Comparison of ENCODE assay signal across 9 cellular contexts in the genomic region with DNA sequence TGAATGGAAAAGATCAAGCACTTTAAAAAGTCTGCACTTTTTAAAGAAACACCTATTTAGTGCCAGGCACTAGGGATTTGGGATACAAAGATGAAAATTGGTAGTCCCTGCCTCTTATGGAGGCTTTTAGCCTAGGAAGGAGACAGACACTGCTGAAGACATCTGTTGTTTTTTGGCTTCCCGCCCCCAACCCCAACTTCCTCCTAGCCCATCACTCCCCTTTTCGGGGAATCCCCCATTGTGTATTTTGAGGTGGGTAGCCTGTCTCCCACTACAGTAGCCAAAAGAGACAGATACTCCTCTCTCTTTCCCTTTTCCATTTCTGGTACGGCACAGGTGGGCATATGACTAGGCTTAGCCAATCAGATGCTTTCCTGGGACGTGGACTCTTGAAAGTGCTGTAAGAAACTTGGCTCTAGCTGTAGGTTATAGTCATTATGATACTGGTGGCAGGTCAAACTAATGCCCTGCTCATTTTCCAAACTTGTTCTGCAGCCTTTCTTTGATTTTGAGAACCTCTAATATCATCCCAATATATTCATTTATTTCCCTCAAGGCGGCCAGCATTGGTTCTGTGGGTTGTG.
DNase-seq lines count a peak whose midpoint lies in the region; ATAC-seq lines count a peak whose summit lies in the region.
"Had no signal": no experiment of that assay in that cellular context is flagged by ENCODE, and none has a peak within 500 bp of the region (broad histone marks: within the 10 kb centered on the region; RNA-seq: fewer than 3 reads in every experiment).

No MANE protein-coding gene starts in this region.

- no peaks in the 10 kb centered on the region for H3K9me3 Mint-ChIP-seq in effector memory CD8-positive, alpha-beta T cell
- peaks cover 31% of the 10 kb centered on the region for H3K9me3 Mint-ChIP-seq in activated CD4-positive, alpha-beta T cell treated with anti-CD3 and anti-CD28 coated beads, Interleukin-2, amount 10 ng/mL, durations not matched to agents 7 days and 5 days
- H3K9me3 Mint-ChIP-seq: CD4-positive, alpha-beta T cell had no signal

- H3K27me3 Mint-ChIP-seq in effector memory CD8-positive, alpha-beta T cell, result no peaks in the 10 kb centered on the region
- H3K27me3 Mint-ChIP-seq in activated CD4-positive, alpha-beta T cell treated with anti-CD3 and anti-CD28 coated beads, Interleukin-2, amount 10 ng/mL, durations not matched to agents 7 days and 5 days, result peaks cover 3% of the 10 kb centered on the region

- CTCF ChIA-PET in activated CD4-positive, alpha-beta T cell treated with anti-CD3 and anti-CD28 coated beads, Interleukin-2, amount 10 ng/mL, durations not matched to agents 7 days and 5 days (lab: Charles Lee), result interaction anchor here (1.7 kb wide), 1 partner anchor 78 kb away, joined by 3 read pairs; no protein-coding TSS in a partner anchor

- ATAC-seq in GM18519 (IDR thresholded peaks at IDR 0.05; ENCODE audit: low FRiP score, unreplicated experiment) (peak; percentile 50), GM21528 (IDR thresholded peaks at IDR 0.05; ENCODE audit: low FRiP score, unreplicated experiment) (peak; percentile 49), HG03175 (IDR thresholded peaks at IDR 0.05; ENCODE audit: unreplicated experiment) (peak; percentile 66)
- peak; percentile 37 for ATAC-seq in effector memory CD8-positive, alpha-beta T cell (replicated peaks)

- H3K4me3 Mint-ChIP-seq in effector memory CD8-positive, alpha-beta T cell, result no peak overlapping the region
- no peak overlapping the region for H3K4me3 Mint-ChIP-seq in activated CD4-positive, alpha-beta T cell treated with anti-CD3 and anti-CD28 coated beads, Interleukin-2, amount 10 ng/mL, durations not matched to agents 7 days and 5 days
- H3K4me3 Mint-ChIP-seq: CD4-positive, alpha-beta T cell had no signal

- H3K4me1 Mint-ChIP-seq in effector memory CD8-positive, alpha-beta T cell (ENCODE audit: low read depth in 2 of 2), result peaks cover 10 to 18% of the 10 kb centered on the region in 2 donors
- H3K4me1 Mint-ChIP-seq in activated CD4-positive, alpha-beta T cell treated with anti-CD3 and anti-CD28 coated beads, Interleukin-2, amount 10 ng/mL, durations not matched to agents 7 days and 5 days, result peaks cover 17% of the 10 kb centered on the region

- POLR2A ChIA-PET in activated CD4-positive, alpha-beta T cell treated with anti-CD3 and anti-CD28 coated beads, Interleukin-2, amount 10 ng/mL, durations not matched to agents 7 days and 5 days (lab: Charles Lee), result no interaction called here

- H3K36me3 Mint-ChIP-seq in effector memory CD8-positive, alpha-beta T cell (ENCODE audit: insufficient read depth), result peaks cover 2% of the 10 kb centered on the region
- peaks cover 1% of the 10 kb centered on the region for H3K36me3 Mint-ChIP-seq in activated CD4-positive, alpha-beta T cell treated with anti-CD3 and anti-CD28 coated beads, Interleukin-2, amount 10 ng/mL, durations not matched to agents 7 days and 5 days (ENCODE audit: low read depth)

- peak overlapping the region in 1 of 2 donors; percentile 62 for H3K27ac Mint-ChIP-seq in effector memory CD8-positive, alpha-beta T cell
- no peak overlapping the region for H3K27ac Mint-ChIP-seq in activated CD4-positive, alpha-beta T cell treated with anti-CD3 and anti-CD28 coated beads, Interleukin-2, amount 10 ng/mL, durations not matched to agents 7 days and 5 days
- H3K27ac Mint-ChIP-seq: CD4-positive, alpha-beta T cell had no signal

- peak in 2 of 3 experiments; percentile 7 to 14 for DNase-seq in effector memory CD8-positive, alpha-beta T cell
- no peak for DNase-seq in stimulated activated CD4-positive, alpha-beta T cell treated with anti-CD3 and anti-CD28 coated beads, Interleukin-1b, Interleukin-23, amount 100 ng/mL, for 48 hours
- DNase-seq in NOMO-1 (lab: John Stamatoyannopoulos, UW; ENCODE audit: unreplicated experiment in 2 of 2), result no peak
- no peak for DNase-seq in anterior cingulate cortex (lab: John Stamatoyannopoulos, UW)
- no peak for DNase-seq in activated CD4-positive, alpha-beta T cell treated with anti-CD3 and anti-CD28 coated beads, Interleukin-2, amount 10 ng/mL, durations not matched to agents 7 days and 5 days
- DNase-seq: CD4-positive, alpha-beta T cell had no signal

Comparison
In these comparisons a context has a peak if more than half of its experiments do, and no peak if none do; other contexts are left out.
1. DNase-seq: peak in effector memory CD8-positive, alpha-beta T cell (2 of 3); none in stimulated activated CD4-positive, alpha-beta T cell treated with anti-CD3 and anti-CD28 coated beads, Interleukin-1b, Interleukin-23, amount 100 ng/mL, for 48 hours (single experiment), NOMO-1 (0 of 2), anterior cingulate cortex (0 of 58) and activated CD4-positive, alpha-beta T cell treated with anti-CD3 and anti-CD28 coated beads, Interleukin-2, amount 10 ng/mL, durations not matched to agents 7 days and 5 days (single experiment).
2. Peak in every context shown above with its lines, with median percentiles within 50 percentile points of each other: ATAC-seq.